In genomic region chr13:99979453-99980200, GRCh38 we compare ENCODE assay signal across 10 cellular contexts. TPM values are rescaled to one million over a fixed set of nuclear protein-coding genes. Genes with fewer than 3 reads are reported as not detected.
DNase-seq lines count a peak whose midpoint lies in the region; ATAC-seq and TF ChIP-seq lines count a peak whose summit lies in the region.
"Had no signal": no experiment of that assay in that cellular context is flagged by ENCODE, and none has a peak within 500 bp of the region (broad histone marks: within the 10 kb centered on the region; RNA-seq: fewer than 3 reads in every experiment).

No MANE protein-coding gene starts in this region.

- ATAC-seq in RWPE2 (ENCODE audit: low read depth): peak; percentile 17; the same call in 2 of the 3 replicates
- ATAC-seq in left ventricle myocardium superior: no peak
- ATAC-seq in GM21529 (IDR thresholded peaks at IDR 0.05; ENCODE audit: unreplicated experiment): no peak

- no peak for TF ChIP-seq CTCF in RWPE2 (IDR thresholded peaks at IDR 0.05; ENCODE audit: poor library complexity, severe bottlenecking)
- TF ChIP-seq CTCF in spleen (IDR thresholded peaks at IDR 0.05 in 8 of 11, conservative IDR thresholded peaks at IDR 0.05 in 3 of 11): no peak

- H3K36me3 ChIP-seq in RWPE2 (ENCODE audit: low read depth) (no peaks in the 10 kb centered on the region), spleen (no peaks in the 10 kb centered on the region)

- WGBS in spleen, 5 donors: 2 to 14% (median 4%) methylated on average over 25 to 59 of the region's 59 CpGs

- no peaks in the 10 kb centered on the region for H3K9me3 ChIP-seq in RWPE2 (ENCODE audit: severe bottlenecking)
- peaks cover 0 to 58% (median 5%) of the 10 kb centered on the region in 8 donors for H3K9me3 ChIP-seq in spleen

- intact Hi-C loops in left ventricle myocardium superior (cut with micrococcal nuclease): no loop called here
- intact Hi-C loops in spleen (cut with DNase I; ENCODE audit: low total_unique reads): no loop called here

- no peak overlapping the region for H3K27ac ChIP-seq in RWPE2 (ENCODE audit: poor library complexity, severe bottlenecking)
- no peak overlapping the region for H3K27ac ChIP-seq in spleen
- H3K27ac ChIP-seq: HL-60 had no signal

- H3K4me3 ChIP-seq in RWPE2 (ENCODE audit: severe bottlenecking): peak overlapping the region; percentile 30
- peak overlapping the region in 6 of 8 donors; percentile 45 to 73 (median 49) for H3K4me3 ChIP-seq in spleen

- H3K4me1 ChIP-seq in RWPE2 (ENCODE audit: insufficient read depth, poor library complexity, severe bottlenecking) (no peaks in the 10 kb centered on the region), spleen (peaks cover 17 to 67% (median 56%) of the 10 kb centered on the region in 6 donors)

- H3K27me3 ChIP-seq in RWPE2 (ENCODE audit: insufficient read depth, poor library complexity, severe bottlenecking) (peaks cover 88% of the 10 kb centered on the region), spleen (replicated peaks in 1 of 7) (peaks cover 48 to 100% (median 100%) of the 10 kb centered on the region in 7 donors)

- TF ChIP-seq POLR2A in spleen (IDR thresholded peaks at IDR 0.05): no peak

- DNase-seq in NCI-H748 (lab: John Stamatoyannopoulos, UW; ENCODE audit: unreplicated experiment) (peak; percentile 75), NCI-H748 treated with DMSO at 0.1 percent for 48 hours (lab: John Stamatoyannopoulos, UW) (no peak), RWPE2 (ENCODE audit: low spot score) (no peak), left ventricle myocardium superior (peak; percentile 24), spleen (no peak), HCEC 1CT (no peak), GM03348 (ENCODE audit: low spot score) (no peak)

RNA-seq across cellular contexts. Expression of gene ZIC2, which starts 2.0 kb away (rescaled TPM):
- total RNA-seq in left ventricle myocardium superior: not detected
- not detected for total RNA-seq in spleen
- polyA plus RNA-seq in spleen: not detected
- total RNA-seq: pulmonary artery endothelial cell had no signal

RNA-seq across cellular contexts. Expression of gene ZIC5, which starts 8.1 kb away (rescaled TPM):
- total RNA-seq in left ventricle myocardium superior: not detected
- total RNA-seq in spleen: not detected
- not detected for polyA plus RNA-seq in spleen
- total RNA-seq: pulmonary artery endothelial cell had no signal

Comparison
In these comparisons a context has a peak if more than half of its experiments do, and no peak if none do; other contexts are left out.
1. DNase-seq: peak in NCI-H748 (single experiment) and left ventricle myocardium superior (single experiment); none in NCI-H748 treated with DMSO at 0.1 percent for 48 hours (single experiment), RWPE2 (single experiment), spleen (single experiment), HCEC 1CT (single experiment) and GM03348 (single experiment).